Comparison of ENCODE assay signal across 20 cellular contexts in the genomic region with DNA sequence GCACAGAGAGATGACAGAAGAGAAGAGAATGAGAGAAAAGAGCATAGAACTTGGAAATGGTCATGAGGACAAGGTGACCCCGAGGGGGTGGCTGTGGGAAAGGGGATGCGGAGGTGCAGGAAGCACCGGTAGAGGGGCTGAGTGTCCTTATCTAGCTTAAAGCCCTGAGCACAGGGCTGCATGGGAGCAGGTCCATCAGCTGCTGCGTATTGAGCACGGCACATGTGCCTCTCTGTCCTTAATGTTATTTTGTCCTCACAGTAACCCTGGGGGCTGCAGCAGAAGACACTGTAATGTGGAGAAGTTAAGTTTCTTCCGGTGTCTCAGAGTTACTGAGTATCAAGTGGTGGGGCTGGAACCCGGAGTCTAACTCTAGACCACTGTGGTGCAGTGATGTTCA.
"Had no signal": no experiment of that assay in that cellular context is flagged by ENCODE, and none has a peak within 500 bp of the region (broad histone marks: within the 10 kb centered on the region; RNA-seq: fewer than 3 reads in every experiment).

No MANE protein-coding gene starts in this region.

- ATAC-seq: esophagus mucosa; gastrocnemius medialis; left lobe of liver; natural killer cell; right lobe of liver; stimulated activated effector memory CD8-positive, alpha-beta T cell treated with anti-CD3 and anti-CD28 coated beads, Interleukin-12 subunit alpha, Interleukin-12 subunit beta, amount 100 ng/mL, for 72 hours; stimulated activated naive CD8-positive, alpha-beta T cell treated with anti-CD3 and anti-CD28 coated beads, Interleukin-15, amount 100 ng/mL, for 72 hours; upper lobe of right lung had no signal

- H3K79me2 ChIP-seq: parathyroid adenoma had no signal

- H3K4me3 ChIP-seq: gastrocnemius medialis, prostate gland, right lobe of liver, testis, tibial nerve, upper lobe of right lung had no signal

- H3K4me3 Mint-ChIP-seq: mesothelial cell of epicardium; natural killer cell; stimulated activated effector memory CD8-positive, alpha-beta T cell treated with anti-CD3 and anti-CD28 coated beads, Interleukin-12 subunit alpha, Interleukin-12 subunit beta, amount 100 ng/mL, for 72 hours; stimulated activated naive CD8-positive, alpha-beta T cell treated with anti-CD3 and anti-CD28 coated beads, Interleukin-15, amount 100 ng/mL, for 72 hours had no signal

- H3K9ac ChIP-seq: parathyroid adenoma had no signal

- H3K9me3 Mint-ChIP-seq: mesothelial cell of epicardium; natural killer cell; stimulated activated effector memory CD8-positive, alpha-beta T cell treated with anti-CD3 and anti-CD28 coated beads, Interleukin-12 subunit alpha, Interleukin-12 subunit beta, amount 100 ng/mL, for 72 hours; stimulated activated naive CD8-positive, alpha-beta T cell treated with anti-CD3 and anti-CD28 coated beads, Interleukin-15, amount 100 ng/mL, for 72 hours had no signal

- H3K4me1 ChIP-seq: gastrocnemius medialis, parathyroid adenoma, prostate gland, right lobe of liver, testis, tibial nerve, upper lobe of right lung had no signal

- H3K36me3 ChIP-seq: gastrocnemius medialis, prostate gland had no signal

- H3K27ac Mint-ChIP-seq: mesothelial cell of epicardium; stimulated activated effector memory CD8-positive, alpha-beta T cell treated with anti-CD3 and anti-CD28 coated beads, Interleukin-12 subunit alpha, Interleukin-12 subunit beta, amount 100 ng/mL, for 72 hours had no signal

- H3K27me3 Mint-ChIP-seq: stimulated activated naive CD8-positive, alpha-beta T cell treated with anti-CD3 and anti-CD28 coated beads, Interleukin-15, amount 100 ng/mL, for 72 hours had no signal

- DNase-seq: dermis blood vessel endothelial cell; gastrocnemius medialis; glutamatergic neuron; islet precursor cell; mammary epithelial cell; natural killer cell; occipital lobe; stimulated activated CD4-positive, alpha-beta T cell treated with anti-CD3 and anti-CD28 coated beads, Interleukin-4, amount 100 ng/mL, for 1 hour; stimulated activated CD8-positive, alpha-beta memory T cell treated with anti-CD3 and anti-CD28 coated beads, Interleukin-4, amount 100 ng/mL, for 48 hours; stimulated activated naive CD8-positive, alpha-beta T cell treated with anti-CD3 and anti-CD28 coated beads, Interleukin-15, amount 100 ng/mL, for 72 hours; testis; upper lobe of right lung had no signal

- H3K4me1 Mint-ChIP-seq: stimulated activated naive CD8-positive, alpha-beta T cell treated with anti-CD3 and anti-CD28 coated beads, Interleukin-15, amount 100 ng/mL, for 72 hours had no signal

- H3K27ac ChIP-seq: gastrocnemius medialis, parathyroid adenoma, prostate gland, right lobe of liver, testis, tibial nerve, upper lobe of right lung had no signal

- H3K27me3 ChIP-seq: gastrocnemius medialis, right lobe of liver, testis, tibial nerve, upper lobe of right lung had no signal
